In genomic region chr10:17114878-17115443, GRCh38 we compare ENCODE assay signal across 8 cellular contexts. TPM values are rescaled to one million over a fixed set of nuclear protein-coding genes. Genes with fewer than 3 reads are reported as not detected.
DNase-seq lines count a peak whose midpoint lies in the region; ATAC-seq and TF ChIP-seq lines count a peak whose summit lies in the region.
"Not testable (repeated sequence)": the region's sequence is repeated elsewhere in the genome, so short reads cannot be mapped to it uniquely, and the experiment has no call there.

No MANE protein-coding gene starts in this region.

- H3K27me3 ChIP-seq in CD4-positive, alpha-beta T cell (ENCODE audit: control insufficient read depth, insufficient read depth, low read length); RWPE2 (ENCODE audit: insufficient read depth, poor library complexity, severe bottlenecking); tibial artery: not testable (repeated sequence)

- DNase-seq in CD4-positive, alpha-beta T cell; RWPE2 (ENCODE audit: low spot score); activated CD8-positive, alpha-beta T cell treated with anti-CD3 and anti-CD28 coated beads for 36 hours; effector memory CD8-positive, alpha-beta T cell; mucosa of descending colon; tibial artery: not testable (repeated sequence)
- DNase-seq in EL: peak; percentile 16
- DNase-seq in Jurkat, Clone E6-1 (ENCODE audit: low read depth, low spot score): peak; percentile 54

- H3K27me3 Mint-ChIP-seq in CD4-positive, alpha-beta T cell; activated CD8-positive, alpha-beta T cell treated with anti-CD3 and anti-CD28 coated beads for 36 hours; effector memory CD8-positive, alpha-beta T cell: not testable (repeated sequence)

- H3K9me3 Mint-ChIP-seq in CD4-positive, alpha-beta T cell; activated CD8-positive, alpha-beta T cell treated with anti-CD3 and anti-CD28 coated beads for 36 hours; effector memory CD8-positive, alpha-beta T cell: not testable (repeated sequence)

- not testable (repeated sequence) for H3K27ac ChIP-seq in CD4-positive, alpha-beta T cell (ENCODE audit: low read depth, low read length)
- H3K27ac ChIP-seq in RWPE2 (ENCODE audit: poor library complexity, severe bottlenecking): peak overlapping the region; percentile 55
- H3K27ac ChIP-seq in tibial artery: peak overlapping the region; percentile 38 to 58

- not testable (repeated sequence) for H3K27ac Mint-ChIP-seq in CD4-positive, alpha-beta T cell; activated CD8-positive, alpha-beta T cell treated with anti-CD3 and anti-CD28 coated beads for 36 hours
- peak overlapping the region; percentile 1 to 32 for H3K27ac Mint-ChIP-seq in effector memory CD8-positive, alpha-beta T cell

- CTCF ChIA-PET in CD4-positive, alpha-beta T cell (lab: Charles Lee); activated CD8-positive, alpha-beta T cell treated with anti-CD3 and anti-CD28 coated beads for 36 hours (lab: Charles Lee): not testable (repeated sequence)

- TF ChIP-seq CTCF in CD4-positive, alpha-beta T cell (IDR thresholded peaks at IDR 0.05); RWPE2 (IDR thresholded peaks at IDR 0.05; ENCODE audit: poor library complexity, severe bottlenecking); activated CD8-positive, alpha-beta T cell treated with anti-CD3 and anti-CD28 coated beads for 36 hours (IDR thresholded peaks at IDR 0.05); mucosa of descending colon (IDR thresholded peaks at IDR 0.05); tibial artery (IDR thresholded peaks at IDR 0.05): not testable (repeated sequence)

- POLR2A ChIA-PET in CD4-positive, alpha-beta T cell (lab: Charles Lee); activated CD8-positive, alpha-beta T cell treated with anti-CD3 and anti-CD28 coated beads for 36 hours (lab: Charles Lee): not testable (repeated sequence)

- H3K4me3 ChIP-seq in Jurkat, Clone E6-1 (ENCODE audit: low read length); RWPE2 (ENCODE audit: severe bottlenecking); mucosa of descending colon; tibial artery: not testable (repeated sequence)

- H3K4me3 Mint-ChIP-seq in CD4-positive, alpha-beta T cell; activated CD8-positive, alpha-beta T cell treated with anti-CD3 and anti-CD28 coated beads for 36 hours: not testable (repeated sequence)
- peak overlapping the region in 1 of 2 donors; percentile 8 for H3K4me3 Mint-ChIP-seq in effector memory CD8-positive, alpha-beta T cell

- H3K9me3 ChIP-seq in CD4-positive, alpha-beta T cell (ENCODE audit: control insufficient read depth, low read length); RWPE2 (ENCODE audit: severe bottlenecking); mucosa of descending colon; tibial artery: not testable (repeated sequence)

- H3K36me3 Mint-ChIP-seq in CD4-positive, alpha-beta T cell (ENCODE audit: low read depth): peaks cover 47% of the 10 kb centered on the region
- H3K36me3 Mint-ChIP-seq in activated CD8-positive, alpha-beta T cell treated with anti-CD3 and anti-CD28 coated beads for 36 hours (ENCODE audit: low read depth); effector memory CD8-positive, alpha-beta T cell (ENCODE audit: insufficient read depth): not testable (repeated sequence)

- ATAC-seq in CD4-positive, alpha-beta T cell (ENCODE audit: poor library complexity): peak; percentile 87
- ATAC-seq in RWPE2 (ENCODE audit: low read depth): peak; percentile 67; the same call in 2 of the 3 replicates
- peak; percentile 95 for ATAC-seq in activated CD8-positive, alpha-beta T cell treated with anti-CD3 and anti-CD28 coated beads for 36 hours
- ATAC-seq in effector memory CD8-positive, alpha-beta T cell (replicated peaks): peak; percentile 90
- peak; percentile 37 for ATAC-seq in mucosa of descending colon

- H3K4me1 ChIP-seq in RWPE2 (ENCODE audit: insufficient read depth, poor library complexity, severe bottlenecking) (peaks cover 15% of the 10 kb centered on the region), tibial artery (peaks cover 0 to 34% (median 4%) of the 10 kb centered on the region in 4 donors)
- H3K4me1 ChIP-seq in mucosa of descending colon (ENCODE audit: low read depth): not testable (repeated sequence)

- intact Hi-C loops in CD4-positive, alpha-beta T cell (cut with DNase I, micrococcal nuclease): loop anchor here in 1 of 2 experiments (5.0 kb wide), 1 partner anchor 178 kb away; no protein-coding TSS in a partner anchor
- intact Hi-C loops in activated CD8-positive, alpha-beta T cell treated with anti-CD3 and anti-CD28 coated beads for 36 hours (cut with micrococcal nuclease); mucosa of descending colon (cut with DNase I, micrococcal nuclease); tibial artery (cut with DNase I; ENCODE audit: low total_unique reads): not testable (repeated sequence)

- H3K36me3 ChIP-seq in RWPE2 (ENCODE audit: low read depth); mucosa of descending colon (ENCODE audit: low read depth); tibial artery: not testable (repeated sequence)

- peaks cover 16% of the 10 kb centered on the region for H3K4me1 Mint-ChIP-seq in CD4-positive, alpha-beta T cell (ENCODE audit: low read depth)
- H3K4me1 Mint-ChIP-seq in activated CD8-positive, alpha-beta T cell treated with anti-CD3 and anti-CD28 coated beads for 36 hours (ENCODE audit: low read depth); effector memory CD8-positive, alpha-beta T cell (ENCODE audit: low read depth in 2 of 2): not testable (repeated sequence)

RNA-seq across cellular contexts. Expression of gene CUBN, which starts 14.7 kb away (rescaled TPM):
- total RNA-seq in CD4-positive, alpha-beta T cell: 1 to 10 TPM; 7.9 to 9.2 TPM
- 1.2 TPM for polyA plus RNA-seq in Jurkat, Clone E6-1 (2012; ENCODE audit: insufficient read depth, insufficient read length)
- total RNA-seq in activated CD8-positive, alpha-beta T cell treated with anti-CD3 and anti-CD28 coated beads for 36 hours: under 1 TPM; 0.38 to 0.65 TPM
- 1 to 10 TPM in 1 of 3 donors, under 1 TPM in 2; 0.31 to 1.9 (median 0.38) TPM for total RNA-seq in mucosa of descending colon

Comparison
In these comparisons a context has a peak if more than half of its experiments do, and no peak if none do; other contexts are left out.
1. ATAC-seq: peak in every context shown above with its lines; median percentile 95 in activated CD8-positive, alpha-beta T cell treated with anti-CD3 and anti-CD28 coated beads for 36 hours; 90 in effector memory CD8-positive, alpha-beta T cell; 87 in CD4-positive, alpha-beta T cell; 67 in RWPE2; 37 in mucosa of descending colon.